ENCODE assay signal across 27 cellular contexts in genomic region chr1:203777596-203777995, GRCh38. TPM values are rescaled to one million over a fixed set of nuclear protein-coding genes. Genes with fewer than 3 reads are reported as not detected.
"Had no signal": no experiment of that assay in that cellular context is flagged by ENCODE, and none has a peak within 500 bp of the region (broad histone marks: within the 10 kb centered on the region; RNA-seq: fewer than 3 reads in every experiment).

No MANE protein-coding gene starts in this region.

- H3K36me3 Mint-ChIP-seq: naive B cell, neural progenitor cell, type B pancreatic cell had no signal

- H3K27me3 Mint-ChIP-seq: activated CD4-positive, alpha-beta memory T cell treated with anti-CD3 and anti-CD28 coated beads for 36 hours; activated CD8-positive, alpha-beta memory T cell treated with anti-CD3 and anti-CD28 coated beads, Interleukin-2, amount 10 ng/mL, durations not matched to agents 7 days and 5 days; naive B cell; type B pancreatic cell had no signal

- H3K27ac Mint-ChIP-seq: activated CD8-positive, alpha-beta memory T cell treated with anti-CD3 and anti-CD28 coated beads, Interleukin-2, amount 10 ng/mL, durations not matched to agents 7 days and 5 days; neural progenitor cell; T-helper 1 cell treated with Interleukin-12 subunit alpha and Interleukin-12 subunit beta and Interleukin-4 antibody, amounts not matched to agents 30 μg/mL and 1 μg/mL, for 36 hours; type B pancreatic cell had no signal

- FAIRE-seq: endometrium, small intestine had no signal

- H3K27ac ChIP-seq: cardiac muscle cell, foreskin keratinocyte, lower lobe of right lung, neural progenitor cell, right lobe of liver, testis had no signal

- H3K4me3 ChIP-seq: cardiac muscle cell, lower lobe of right lung, neural progenitor cell, right lobe of liver, testis had no signal

- H3K4me3 Mint-ChIP-seq: activated CD4-positive, alpha-beta memory T cell treated with anti-CD3 and anti-CD28 coated beads for 36 hours; activated CD8-positive, alpha-beta memory T cell treated with anti-CD3 and anti-CD28 coated beads, Interleukin-2, amount 10 ng/mL, durations not matched to agents 7 days and 5 days; naive B cell; neural progenitor cell; T-helper 1 cell treated with Interleukin-12 subunit alpha and Interleukin-12 subunit beta and Interleukin-4 antibody, amounts not matched to agents 30 μg/mL and 1 μg/mL, for 36 hours; type B pancreatic cell had no signal

- H3K9me3 Mint-ChIP-seq: activated CD4-positive, alpha-beta memory T cell treated with anti-CD3 and anti-CD28 coated beads for 36 hours; activated naive CD4-positive, alpha-beta T cell treated with anti-CD3 and anti-CD28 coated beads, Interleukin-2, amount 50 U/mL, for 72 hours; naive B cell; neural progenitor cell; T-helper 1 cell treated with Interleukin-12 subunit alpha and Interleukin-12 subunit beta and Interleukin-4 antibody, amounts not matched to agents 30 μg/mL and 1 μg/mL, for 36 hours; type B pancreatic cell had no signal

- DNase-seq: activated CD4-positive, alpha-beta memory T cell treated with anti-CD3 and anti-CD28 coated beads for 36 hours; activated CD4-positive, alpha-beta T cell treated with anti-CD3 and anti-CD28 coated beads for 48 hours; activated CD4-positive, CD25-positive, alpha-beta regulatory T cell; activated CD8-positive, alpha-beta memory T cell treated with anti-CD3 and anti-CD28 coated beads, Interleukin-2, amount 10 ng/mL, durations not matched to agents 7 days and 5 days; activated gamma-delta T cell; activated T-cell treated with anti-CD3 and anti-CD28 coated beads, Interleukin-2, amount 50 U/mL, for 48 hours; erythroblast; foreskin keratinocyte; lower lobe of right lung; mesendoderm; naive B cell; posterior cingulate gyrus; right lobe of liver; small intestine; stimulated activated CD8-positive, alpha-beta memory T cell treated with anti-CD3 and anti-CD28 coated beads, Interleukin-4, amount 100 ng/mL, for 48 hours; stimulated activated naive CD4-positive, alpha-beta T cell; T1000; testis had no signal

- H3K4me1 ChIP-seq: foreskin keratinocyte, lower lobe of right lung, neural progenitor cell, right lobe of liver, testis had no signal

- H3K27me3 ChIP-seq: cardiac muscle cell, foreskin keratinocyte, neural progenitor cell, right lobe of liver, testis had no signal

- H3K36me3 ChIP-seq: cardiac muscle cell, lower lobe of right lung, neural progenitor cell, right lobe of liver had no signal

- H3K9me3 ChIP-seq: lower lobe of right lung, right lobe of liver, testis had no signal

- H3K4me2 ChIP-seq: neural progenitor cell had no signal

- H3K9ac ChIP-seq: neural progenitor cell had no signal

- H2AFZ ChIP-seq: neural progenitor cell had no signal

RNA-seq across cellular contexts. Expression of gene LAX1, which starts 12.6 kb away (rescaled TPM):
- total RNA-seq: cardiac muscle cell, cerebellum, fibroblast of lung, kidney epithelial cell had no signal
